In the genomic region with DNA sequence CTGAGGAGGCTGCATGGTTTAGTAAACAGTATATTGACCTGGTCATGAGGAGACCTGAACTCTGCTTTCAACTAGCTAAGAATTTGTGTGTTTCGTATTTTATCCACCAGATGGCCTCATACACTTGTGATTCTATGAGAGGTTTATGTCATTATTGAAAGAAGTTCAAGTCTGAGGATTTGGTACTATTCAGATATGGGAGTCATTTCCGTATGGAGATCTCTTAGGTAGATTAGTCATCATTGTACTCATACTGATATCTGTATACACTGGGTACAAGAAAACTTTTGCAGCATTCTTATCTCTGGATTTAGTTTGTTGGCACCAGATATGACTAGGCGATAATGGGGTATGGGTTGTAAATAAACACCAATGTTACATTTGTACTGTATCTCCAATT, we compare ENCODE assay signal across 8 cellular contexts. TPM values are rescaled to one million over a fixed set of nuclear protein-coding genes. Genes with fewer than 3 reads are reported as not detected.
DNase-seq lines count a peak whose midpoint lies in the region; ATAC-seq and TF ChIP-seq lines count a peak whose summit lies in the region.

No MANE protein-coding gene starts in this region.

- no peaks in the 10 kb centered on the region for H3K4me1 ChIP-seq in esophagus squamous epithelium

- no peak overlapping the region for H2AFZ ChIP-seq in neural cell (ENCODE audit: low read depth, low read length)

- no peaks in the 10 kb centered on the region for H3F3A ChIP-seq in neural cell (ENCODE audit: insufficient read depth, low read length, poor library complexity, severe bottlenecking)

- H3K36me3 ChIP-seq in esophagus squamous epithelium (peaks cover 0 to 92% (median 16%) of the 10 kb centered on the region in 3 donors), neural cell (ENCODE audit: insufficient read depth, low read length) (no peaks in the 10 kb centered on the region)

- H3K4me3 ChIP-seq in esophagus squamous epithelium (no peak overlapping the region), neural cell (ENCODE audit: low read length) (no peak overlapping the region)

- intact Hi-C loops in esophagus squamous epithelium (cut with DNase I), result loop anchor here (10.0 kb wide), 1 partner anchor 242 kb away; no protein-coding TSS in a partner anchor

- TF ChIP-seq CTCF in esophagus squamous epithelium (IDR thresholded peaks at IDR 0.05), result peak in 5 of 6 experiments; percentile 40 to 70 (median 53)
- TF ChIP-seq CTCF in neural cell (IDR thresholded peaks at IDR 0.05; ENCODE audit: poor library complexity, severe bottlenecking), result peak; percentile 78

- H3K4me2 ChIP-seq in neural cell (ENCODE audit: low read length), result no peak overlapping the region

- H4K20me1 ChIP-seq in neural cell (ENCODE audit: insufficient read depth), result no peaks in the 10 kb centered on the region

- no peak for TF ChIP-seq POLR2A in esophagus squamous epithelium (IDR thresholded peaks at IDR 0.05)

- H3K27me3 ChIP-seq in esophagus squamous epithelium (no peaks in the 10 kb centered on the region), neural cell (ENCODE audit: insufficient read depth, low read depth, low read length) (no peaks in the 10 kb centered on the region)

- no peak overlapping the region for H3K9ac ChIP-seq in neural cell (ENCODE audit: low read length)

- DNase-seq in DMS79 treated with DMSO at 0.1 percent for 48 hours (lab: John Stamatoyannopoulos, UW), result peak; percentile 73
- DNase-seq in H4 (ENCODE audit: low spot score), result peak; percentile 64
- DNase-seq in NCI-H1092 (lab: John Stamatoyannopoulos, UW), result peak; percentile 39
- DNase-seq in esophagus squamous epithelium (lab: John Stamatoyannopoulos, UW), result no peak

- H3K9me3 ChIP-seq in esophagus squamous epithelium (no peaks in the 10 kb centered on the region), neural cell (ENCODE audit: low read length) (no peaks in the 10 kb centered on the region)

- 31 to 43% methylated on average over 3 of the region's 3 CpGs for WGBS in esophagus squamous epithelium, 2 donors

- no peaks in the 10 kb centered on the region for H3K79me2 ChIP-seq in neural cell (replicated peaks; ENCODE audit: insufficient read depth, low read length)

- no peak for TF ChIP-seq EP300 in neural cell (conservative IDR thresholded peaks at IDR 0.05; ENCODE audit: poor library complexity, severe bottlenecking)

- peak; percentile 81 for TF ChIP-seq RAD21 in neural cell (conservative IDR thresholded peaks at IDR 0.05)

- ATAC-seq in SK-N-SH treated with all-trans-retinoic acid at 6 μM for 48 hours (peak; percentile 96), HG02759 (IDR thresholded peaks at IDR 0.05; ENCODE audit: unreplicated experiment) (no peak), GM18511 (IDR thresholded peaks at IDR 0.05; ENCODE audit: unreplicated experiment) (no peak)

- no peaks in the 10 kb centered on the region for H3K9me2 ChIP-seq in neural cell (ENCODE audit: insufficient read depth, low read length)

- H3K27ac ChIP-seq in esophagus squamous epithelium (no peak overlapping the region), neural cell (ENCODE audit: low read length) (no peak overlapping the region)

TF ChIP-seq in SK-N-SH treated with all-trans-retinoic acid at 6 μM for 48 hours, 23 proteins besides CTCF, POLR2A, EP300 and RAD21 (continues in another document):
- TF ChIP-seq SNAI2 (CRISPR knock-in tag; IDR thresholded peaks at IDR 0.05) (no peak), ISL1 (CRISPR knock-in tag; IDR thresholded peaks at IDR 0.05) (no peak), ESRRG (CRISPR knock-in tag; IDR thresholded peaks at IDR 0.05) (no peak), ZFP30 (CRISPR knock-in tag; IDR thresholded peaks at IDR 0.05) (no peak), ARNTL (CRISPR knock-in tag; IDR thresholded peaks at IDR 0.05; ENCODE audit: borderline replicate concordance, low read depth) (no peak)
- TF ChIP-seq, protein P1, sequence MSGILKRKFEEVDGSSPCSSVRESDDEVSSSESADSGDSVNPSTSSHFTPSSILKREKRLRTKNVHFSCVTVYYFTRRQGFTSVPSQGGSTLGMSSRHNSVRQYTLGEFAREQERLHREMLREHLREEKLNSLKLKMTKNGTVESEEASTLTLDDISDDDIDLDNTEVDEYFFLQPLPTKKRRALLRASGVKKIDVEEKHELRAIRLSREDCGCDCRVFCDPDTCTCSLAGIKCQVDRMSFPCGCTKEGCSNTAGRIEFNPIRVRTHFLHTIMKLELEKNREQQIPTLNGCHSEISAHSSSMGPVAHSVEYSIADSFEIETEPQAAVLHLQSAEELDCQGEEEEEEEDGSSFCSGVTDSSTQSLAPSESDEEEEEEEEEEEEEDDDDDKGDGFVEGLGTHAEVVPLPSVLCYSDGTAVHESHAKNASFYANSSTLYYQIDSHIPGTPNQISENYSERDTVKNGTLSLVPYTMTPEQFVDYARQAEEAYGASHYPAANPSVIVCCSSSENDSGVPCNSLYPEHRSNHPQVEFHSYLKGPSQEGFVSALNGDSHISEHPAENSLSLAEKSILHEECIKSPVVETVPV (CRISPR knock-in tag; IDR thresholded peaks at IDR 0.05), result no peak
- TF ChIP-seq, protein P2, sequence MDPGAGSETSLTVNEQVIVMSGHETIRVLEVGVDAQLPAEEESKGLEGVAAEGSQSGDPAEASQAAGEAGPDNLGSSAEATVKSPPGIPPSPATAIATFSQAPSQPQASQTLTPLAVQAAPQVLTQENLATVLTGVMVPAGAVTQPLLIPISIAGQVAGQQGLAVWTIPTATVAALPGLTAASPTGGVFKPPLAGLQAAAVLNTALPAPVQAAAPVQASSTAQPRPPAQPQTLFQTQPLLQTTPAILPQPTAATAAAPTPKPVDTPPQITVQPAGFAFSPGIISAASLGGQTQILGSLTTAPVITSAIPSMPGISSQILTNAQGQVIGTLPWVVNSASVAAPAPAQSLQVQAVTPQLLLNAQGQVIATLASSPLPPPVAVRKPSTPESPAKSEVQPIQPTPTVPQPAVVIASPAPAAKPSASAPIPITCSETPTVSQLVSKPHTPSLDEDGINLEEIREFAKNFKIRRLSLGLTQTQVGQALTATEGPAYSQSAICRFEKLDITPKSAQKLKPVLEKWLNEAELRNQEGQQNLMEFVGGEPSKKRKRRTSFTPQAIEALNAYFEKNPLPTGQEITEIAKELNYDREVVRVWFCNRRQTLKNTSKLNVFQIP (CRISPR knock-in tag; IDR thresholded peaks at IDR 0.05; ENCODE audit: borderline replicate concordance, low read depth), result no peak

TF ChIP-seq in neural cell, 6 proteins besides CTCF, POLR2A, EP300 and RAD21:
- TF ChIP-seq, protein P3, sequence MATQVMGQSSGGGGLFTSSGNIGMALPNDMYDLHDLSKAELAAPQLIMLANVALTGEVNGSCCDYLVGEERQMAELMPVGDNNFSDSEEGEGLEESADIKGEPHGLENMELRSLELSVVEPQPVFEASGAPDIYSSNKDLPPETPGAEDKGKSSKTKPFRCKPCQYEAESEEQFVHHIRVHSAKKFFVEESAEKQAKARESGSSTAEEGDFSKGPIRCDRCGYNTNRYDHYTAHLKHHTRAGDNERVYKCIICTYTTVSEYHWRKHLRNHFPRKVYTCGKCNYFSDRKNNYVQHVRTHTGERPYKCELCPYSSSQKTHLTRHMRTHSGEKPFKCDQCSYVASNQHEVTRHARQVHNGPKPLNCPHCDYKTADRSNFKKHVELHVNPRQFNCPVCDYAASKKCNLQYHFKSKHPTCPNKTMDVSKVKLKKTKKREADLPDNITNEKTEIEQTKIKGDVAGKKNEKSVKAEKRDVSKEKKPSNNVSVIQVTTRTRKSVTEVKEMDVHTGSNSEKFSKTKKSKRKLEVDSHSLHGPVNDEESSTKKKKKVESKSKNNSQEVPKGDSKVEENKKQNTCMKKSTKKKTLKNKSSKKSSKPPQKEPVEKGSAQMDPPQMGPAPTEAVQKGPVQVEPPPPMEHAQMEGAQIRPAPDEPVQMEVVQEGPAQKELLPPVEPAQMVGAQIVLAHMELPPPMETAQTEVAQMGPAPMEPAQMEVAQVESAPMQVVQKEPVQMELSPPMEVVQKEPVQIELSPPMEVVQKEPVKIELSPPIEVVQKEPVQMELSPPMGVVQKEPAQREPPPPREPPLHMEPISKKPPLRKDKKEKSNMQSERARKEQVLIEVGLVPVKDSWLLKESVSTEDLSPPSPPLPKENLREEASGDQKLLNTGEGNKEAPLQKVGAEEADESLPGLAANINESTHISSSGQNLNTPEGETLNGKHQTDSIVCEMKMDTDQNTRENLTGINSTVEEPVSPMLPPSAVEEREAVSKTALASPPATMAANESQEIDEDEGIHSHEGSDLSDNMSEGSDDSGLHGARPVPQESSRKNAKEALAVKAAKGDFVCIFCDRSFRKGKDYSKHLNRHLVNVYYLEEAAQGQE (IDR thresholded peaks at IDR 0.05; ENCODE audit: borderline replicate concordance), result no peak
- TF ChIP-seq POLR2AphosphoS5 (IDR thresholded peaks at IDR 0.05) (no peak), SMC3 (conservative IDR thresholded peaks at IDR 0.05; ENCODE audit: poor library complexity) (peak; percentile 87), EZH2 (IDR thresholded peaks at IDR 0.05; ENCODE audit: borderline replicate concordance, insufficient read depth, low read length, poor library complexity, severe bottlenecking) (no peak)

RNA-seq across cellular contexts. Expression of a gene that starts 26.6 kb away (rescaled TPM):
- total RNA-seq in H4 (2014; rRNA removed; shearing (Covaris generic)), result 27.1 and 28.8 TPM in 2 replicates
- total RNA-seq in esophagus squamous epithelium, result 10 to 100 TPM; 13.4 to 24.8 (median 17.6) TPM
- polyA plus RNA-seq in neural cell, result 15.4 and 16.6 TPM in 2 replicates
- polyA minus RNA-seq in neural cell, result 45.8 and 51.7 TPM in 2 replicates

RNA-seq across cellular contexts. Expression of a gene that starts 43.2 kb away (rescaled TPM):
- 42.5 and 44.2 TPM in 2 replicates for total RNA-seq in H4 (2014; rRNA removed; shearing (Covaris generic))
- 10 to 100 TPM in 3 of 4 donors, 1 to 10 TPM in 1; 6.0 to 24.0 (median 15.1) TPM for total RNA-seq in esophagus squamous epithelium
- polyA plus RNA-seq in neural cell, result 183 and 209 TPM in 2 replicates
- polyA minus RNA-seq in neural cell, result 67.6 and 73.0 TPM in 2 replicates
